In genomic region chr5:107861565-107861964, GRCh38 we compare ENCODE assay signal across 22 cellular contexts.
A peak's percentile ranks its signal among the peaks of the same experiment; 100 is the strongest.
DNase-seq lines count a peak whose midpoint lies in the region; ATAC-seq, FAIRE-seq and TF ChIP-seq lines count a peak whose summit lies in the region.
"Had no signal": no experiment of that assay in that cellular context is flagged by ENCODE, and none has a peak within 500 bp of the region (broad histone marks: within the 10 kb centered on the region; RNA-seq: fewer than 3 reads in every experiment).

No MANE protein-coding gene starts in this region.

- dilution Hi-C loops in IMR-90 (cut with HindIII; ENCODE audit: low sequenced_read_pairs, unreplicated experiment): no loop called here

- no peak overlapping the region for H3K18ac ChIP-seq in IMR-90 (ENCODE audit: low read depth, low read length)

- no peak overlapping the region for H4K91ac ChIP-seq in IMR-90 (ENCODE audit: insufficient read depth, low read depth, low read length)

- no peaks in the 10 kb centered on the region for H3K79me1 ChIP-seq in IMR-90 (ENCODE audit: low read depth in 1 of 2, low read length in 2 of 2)

- H3K4me3 ChIP-seq in HCT116 (replicated peaks in 1 of 2; ENCODE audit: low read depth in 1 of 2, low read length in 2 of 2) (no peak overlapping the region), IMR-90 (ENCODE audit: insufficient read depth, low read depth, low read length) (no peak overlapping the region)
- H3K4me3 ChIP-seq: GM12878, HAP-1, K562 had no signal

- ATAC-seq in HCT116: no peak
- no peak for ATAC-seq in IMR-90 (ENCODE audit: low read depth)
- ATAC-seq: GM12878, K562 had no signal

- no peak overlapping the region for H3K27ac ChIP-seq in HCT116 (ENCODE audit: low read depth, low read length)
- H3K27ac ChIP-seq in IMR-90 (ENCODE audit: insufficient read depth, low read length): no peak overlapping the region

- TF ChIP-seq RAD21 in HCT116 (IDR thresholded peaks at IDR 0.05; ENCODE audit: low read depth): no peak
- no peak for TF ChIP-seq RAD21 in IMR-90 (IDR thresholded peaks at IDR 0.05; ENCODE audit: low read length)

- H3K9me3 ChIP-seq in HCT116 (ENCODE audit: control insufficient read depth in 1 of 2, insufficient read depth in 1 of 2, low read depth in 1 of 2, low read length in 2 of 2) (no peaks in the 10 kb centered on the region), IMR-90 (ENCODE audit: control insufficient read depth, insufficient read depth, low read length) (no peaks in the 10 kb centered on the region)
- H3K9me3 ChIP-seq: BE2C, HAP-1 had no signal

- no peak overlapping the region for H4K5ac ChIP-seq in IMR-90 (ENCODE audit: low read depth, low read length)

- no peak overlapping the region for H3K23ac ChIP-seq in IMR-90 (ENCODE audit: low read depth, low read length)

- H3K36me3 ChIP-seq in HCT116 (ENCODE audit: control insufficient read depth in 1 of 2, insufficient read depth in 2 of 2, low read length in 2 of 2): no peaks in the 10 kb centered on the region
- peaks cover 2% of the 10 kb centered on the region; the same call in 1 of the 2 replicates for H3K36me3 ChIP-seq in IMR-90 (ENCODE audit: control insufficient read depth, insufficient read depth, low read length)
- H3K36me3 ChIP-seq: BE2C, HAP-1 had no signal

- intact Hi-C loops in HCT116 (cut with micrococcal nuclease): no loop called here
- intact Hi-C loops in IMR-90 (cut with micrococcal nuclease): no loop called here

- H2AK5ac ChIP-seq in IMR-90 (ENCODE audit: low read depth, low read length): 0 out of 2 replicates have a peak overlapping the region, but pooled peaks have one; percentile 27

- H2AFZ ChIP-seq in HCT116 (ENCODE audit: low read depth, low read length, poor library complexity, severe bottlenecking) (no peak overlapping the region), IMR-90 (replicated peaks; ENCODE audit: low read length, poor library complexity) (no peak overlapping the region)

- BruUV-seq in HCT116 (replicated peaks; lab: Mats Ljungman, UMichigan) (no TSS peak), IMR-90 (replicated peaks; lab: Mats Ljungman, UMichigan) (no TSS peak)

- H3K4ac ChIP-seq in IMR-90 (ENCODE audit: low read depth, low read length): no peak overlapping the region

- H2BK5ac ChIP-seq in IMR-90 (ENCODE audit: low read depth, low read length, poor library complexity, severe bottlenecking): no peak overlapping the region

- no peak overlapping the region for H4K8ac ChIP-seq in IMR-90 (ENCODE audit: low read depth in 2 of 2, low read length in 2 of 2)

- H3K4me2 ChIP-seq in HCT116 (ENCODE audit: low read length) (no peak overlapping the region), IMR-90 (ENCODE audit: low read depth, low read length) (no peak overlapping the region)

- no peak overlapping the region for H2AK9ac ChIP-seq in IMR-90 (replicated peaks; ENCODE audit: low read depth, low read length, poor library complexity)

- no peaks in the 10 kb centered on the region for H4K20me1 ChIP-seq in HCT116 (ENCODE audit: insufficient read depth)
- H4K20me1 ChIP-seq in IMR-90 (ENCODE audit: insufficient read depth, low read length): no peaks in the 10 kb centered on the region

- H3K27me3 ChIP-seq in HCT116 (ENCODE audit: insufficient read depth, low read length) (no peaks in the 10 kb centered on the region), IMR-90 (ENCODE audit: control insufficient read depth, insufficient read depth, low read length) (no peaks in the 10 kb centered on the region)
- H3K27me3 ChIP-seq: BE2C had no signal

- H2BK20ac ChIP-seq in IMR-90 (ENCODE audit: low read depth, low read length): no peak overlapping the region

- no peaks in the 10 kb centered on the region for H3K4me1 ChIP-seq in HCT116 (ENCODE audit: control insufficient read depth in 1 of 2, insufficient read depth in 2 of 2, low read length in 2 of 2)
- H3K4me1 ChIP-seq in IMR-90 (ENCODE audit: control insufficient read depth, insufficient read depth, low read length): no peaks in the 10 kb centered on the region
- H3K4me1 ChIP-seq: BE2C, HAP-1 had no signal

- H3K79me2 ChIP-seq in HCT116 (ENCODE audit: insufficient read depth, low read length): no peaks in the 10 kb centered on the region

- H3K9me2 ChIP-seq in HCT116 (ENCODE audit: insufficient read depth): no peaks in the 10 kb centered on the region

- DNase-seq in HCT116 (ENCODE audit: low read depth, low spot score) (no peak), IMR-90 (no peak), left kidney (ENCODE audit: low read depth, low spot score) (peak; percentile 35), urothelium cell line (ENCODE audit: low spot score) (no peak), NCI-H226 (no peak), dedifferentiated amniotic fluid mesenchymal stem cell (ENCODE audit: extremely low spot score) (no peak)
- no peak for DNase-seq in activated CD4-positive, alpha-beta T cell treated with anti-CD3 and anti-CD28 coated beads, Interleukin-2, amount 50 U/mL, for 4 hours
- DNase-seq: ACHN; BE2C; C1 segment of cervical spinal cord; CD4-positive, CD25-positive, alpha-beta regulatory T cell; CD8-positive, alpha-beta memory T cell; COR-L47; DMS 273 treated with DMSO at 0.1 percent for 48 hours; DMS53; DND-41; EL; HFFc6 had no signal

- no peak overlapping the region for H3K56ac ChIP-seq in IMR-90 (ENCODE audit: extremely low read depth, insufficient read depth, low read length)

- POLR2A ChIA-PET in HCT116 (lab: Charles Lee) (no interaction called here), IMR-90 (lab: Charles Lee; ENCODE audit: unreplicated experiment) (no interaction called here)

- H3K9ac ChIP-seq in HCT116 (ENCODE audit: low read length) (no peak overlapping the region), IMR-90 (ENCODE audit: low read depth, low read length) (no peak overlapping the region)

- peak; percentile 30 for FAIRE-seq in urothelium cell line (lab: Jason Lieb, UNC)
- FAIRE-seq: A204.1, GM12878, K562 had no signal

- no peak overlapping the region for H3K14ac ChIP-seq in IMR-90 (replicated peaks; ENCODE audit: low read depth, low read length)

- RAD21 ChIA-PET in HCT116 (lab: Charles Lee; ENCODE audit: low non-redundant PET in 1 of 2, low total read pairs in 2 of 2, uncharacterized antibody in 2 of 2, unreplicated experiment in 2 of 2): no interaction called here

- WGBS in IMR-90 (ENCODE audit: extremely low coverage in 2 of 2, insufficient read length in 1 of 2), 2 experiments: 100% methylated on average over 1 of the region's 12 CpGs; no CpG with 5 or more reads in 1 of the 2 experiments

- CTCF ChIA-PET in HCT116 (lab: Charles Lee) (no interaction called here), IMR-90 (lab: Yijun Ruan, JAX) (no interaction called here)

- TF ChIP-seq CTCF in HCT116 (IDR thresholded peaks at IDR 0.05 in 2 of 3, conservative IDR thresholded peaks at IDR 0.05 in 1 of 3; ENCODE audit: borderline replicate concordance in 1 of 3, insufficient read depth in 1 of 3, low read depth in 2 of 3, low read length in 2 of 3) (no peak), IMR-90 (conservative IDR thresholded peaks at IDR 0.05; ENCODE audit: low read depth, low read length) (no peak)

- TF ChIP-seq POLR2A in HCT116 (IDR thresholded peaks at IDR 0.05; ENCODE audit: borderline replicate concordance, extremely low read depth, insufficient read depth, insufficient read length): no peak
- TF ChIP-seq POLR2A in IMR-90 (IDR thresholded peaks at IDR 0.05; ENCODE audit: low read depth, low read length): no peak

- no peak overlapping the region for H2BK120ac ChIP-seq in IMR-90 (ENCODE audit: low read depth, low read length)

- in situ Hi-C loops in IMR-90 (cut with MboI; ENCODE audit: low sequenced_read_pairs): no loop called here

- no peaks in the 10 kb centered on the region; the same call in 1 of the 2 replicates for H3K9me1 ChIP-seq in IMR-90 (ENCODE audit: insufficient read depth, low read length)

- H2BK15ac ChIP-seq in IMR-90 (ENCODE audit: low read depth, low read length): no peak overlapping the region

TF ChIP-seq in HCT116, 20 proteins besides CTCF, POLR2A, EP300 and RAD21 (continues in another document):
- no peak for TF ChIP-seq EGR1 (IDR thresholded peaks at IDR 0.05; ENCODE audit: low read depth)

TF ChIP-seq in IMR-90, 13 proteins besides CTCF, POLR2A, EP300 and RAD21:
- TF ChIP-seq MAZ (IDR thresholded peaks at IDR 0.05; ENCODE audit: borderline replicate concordance, low read depth, low read length): no peak
- no peak for TF ChIP-seq CEBPB (IDR thresholded peaks at IDR 0.05; ENCODE audit: low read depth, low read length)
- no peak for TF ChIP-seq USF2 (IDR thresholded peaks at IDR 0.05; ENCODE audit: low read depth, low read length)
- no peak for TF ChIP-seq MXI1 (IDR thresholded peaks at IDR 0.05; ENCODE audit: borderline replicate concordance, low read depth, low read length)
- TF ChIP-seq NFE2L2 (IDR thresholded peaks at IDR 0.05; ENCODE audit: low read depth, low read length): no peak
- no peak for TF ChIP-seq FOS (IDR thresholded peaks at IDR 0.05; ENCODE audit: low read depth, low read length)
- no peak for TF ChIP-seq MAFK (IDR thresholded peaks at IDR 0.05; ENCODE audit: low read depth, low read length)
- no peak for TF ChIP-seq CHD1 (IDR thresholded peaks at IDR 0.05; ENCODE audit: low read depth, low read length)
- TF ChIP-seq RCOR1 (IDR thresholded peaks at IDR 0.05; ENCODE audit: insufficient replicate concordance, low read length): no peak
- TF ChIP-seq SMC3 (IDR thresholded peaks at IDR 0.05; ENCODE audit: low read depth, low read length): no peak
- TF ChIP-seq ELK1 (IDR thresholded peaks at IDR 0.05; ENCODE audit: borderline replicate concordance, low read depth, low read length): no peak
- no peak for TF ChIP-seq RFX5 (IDR thresholded peaks at IDR 0.05; ENCODE audit: low read depth, low read length)
